6 cellular contexts compared by ENCODE assay signal in genomic region chr2:86860573-86860972, GRCh38. TPM values are rescaled to one million over a fixed set of nuclear protein-coding genes. Genes with fewer than 3 reads are reported as not detected.
"Had no signal": no experiment of that assay in that cellular context is flagged by ENCODE, and none has a peak within 500 bp of the region (broad histone marks: within the 10 kb centered on the region; RNA-seq: fewer than 3 reads in every experiment).

No MANE protein-coding gene starts in this region.

RNA-seq across cellular contexts. Expression of gene CD8B, which starts 1.1 kb away (rescaled TPM):
- total RNA-seq: activated CD4-positive, alpha-beta T cell treated with anti-CD3 and anti-CD28 coated beads, Interleukin-2, amount 10 ng/mL, durations not matched to agents 24 days and 14 days; astrocyte; MCF 10A; OCI-LY7; PC-9; SK-MEL-5 had no signal
